8 cellular contexts compared by ENCODE assay signal in genomic region chr5:32276173-32276853, GRCh38. TPM values are rescaled to one million over a fixed set of nuclear protein-coding genes. Genes with fewer than 3 reads are reported as not detected.
DNase-seq lines count a peak whose midpoint lies in the region; ATAC-seq and FAIRE-seq lines count a peak whose summit lies in the region.

No MANE protein-coding gene starts in this region.

- DNase-seq in NCI-H510A treated with DMSO at 0.1 percent for 48 hours (lab: John Stamatoyannopoulos, UW) = peak; percentile 49
- DNase-seq in NCI-H510A (lab: John Stamatoyannopoulos, UW) = no peak
- peak; percentile 39 for DNase-seq in iPS DF 6.9 (ENCODE audit: low read depth, low spot score)
- DNase-seq in cerebellar nuclear complex (lab: John Stamatoyannopoulos, UW) = no peak
- no peak for DNase-seq in NCI-H1436 (lab: John Stamatoyannopoulos, UW)
- no peak for DNase-seq in HTR-8/SVneo (ENCODE audit: insufficient read length, low spot score)

- H3K27me3 ChIP-seq in iPS DF 6.9 (ENCODE audit: control insufficient read depth, insufficient read depth, low read length) = no peaks in the 10 kb centered on the region

- H3K27ac ChIP-seq in iPS DF 6.9 (ENCODE audit: low read length) = no peak overlapping the region

- H3K9me3 Mint-ChIP-seq in activated T-helper 17 cell treated with anti-CD3 and anti-CD28 coated beads, Interleukin-2, amount 50 U/mL, for 72 hours = no peaks in the 10 kb centered on the region

- WGBS in iPS DF 6.9 (ENCODE audit: insufficient coverage, insufficient read length) = no CpG with 5 or more reads among the region's 4 CpGs

- H3K4me1 ChIP-seq in iPS DF 6.9 (ENCODE audit: control insufficient read depth, insufficient read depth, low read length) = peaks cover 7% of the 10 kb centered on the region; the same call in 1 of the 2 replicates

- peak overlapping the region; percentile 15 for H3K4me3 Mint-ChIP-seq in activated T-helper 17 cell treated with anti-CD3 and anti-CD28 coated beads, Interleukin-2, amount 50 U/mL, for 72 hours

- H3K27me3 Mint-ChIP-seq in activated T-helper 17 cell treated with anti-CD3 and anti-CD28 coated beads, Interleukin-2, amount 50 U/mL, for 72 hours = no peaks in the 10 kb centered on the region

- no peak overlapping the region for H3K4me3 ChIP-seq in iPS DF 6.9 (ENCODE audit: low read length)

- no peaks in the 10 kb centered on the region for H3K9me3 ChIP-seq in iPS DF 6.9 (ENCODE audit: control insufficient read depth, insufficient read depth, low read length)

- H3K36me3 Mint-ChIP-seq in activated T-helper 17 cell treated with anti-CD3 and anti-CD28 coated beads, Interleukin-2, amount 50 U/mL, for 72 hours (ENCODE audit: low read depth) = peaks cover 54% of the 10 kb centered on the region

- FAIRE-seq in HTR-8/SVneo (lab: Jason Lieb, UNC) = no peak

- H3K36me3 ChIP-seq in iPS DF 6.9 (ENCODE audit: control insufficient read depth, insufficient read depth, low read length) = peaks cover 8% of the 10 kb centered on the region; the same call in 1 of the 2 replicates

- peak overlapping the region; percentile 74 for H3K27ac Mint-ChIP-seq in activated T-helper 17 cell treated with anti-CD3 and anti-CD28 coated beads, Interleukin-2, amount 50 U/mL, for 72 hours

- ATAC-seq in HG03565 (IDR thresholded peaks at IDR 0.05; ENCODE audit: unreplicated experiment) = peak; percentile 37
- no peak for ATAC-seq in activated T-helper 17 cell treated with anti-CD3 and anti-CD28 coated beads, Interleukin-2, amount 50 U/mL, for 72 hours (replicated peaks)

- peaks cover 31% of the 10 kb centered on the region for H3K4me1 Mint-ChIP-seq in activated T-helper 17 cell treated with anti-CD3 and anti-CD28 coated beads, Interleukin-2, amount 50 U/mL, for 72 hours

RNA-seq across cellular contexts. Expression of gene MTMR12, which starts 36.4 kb away (rescaled TPM):
- 10 to 100 TPM; 28.4 TPM for total RNA-seq in activated T-helper 17 cell treated with anti-CD3 and anti-CD28 coated beads, Interleukin-2, amount 50 U/mL, for 72 hours

Comparison
In these comparisons a context has a peak if more than half of its experiments do, and no peak if none do; other contexts are left out.
1. DNase-seq: peak in NCI-H510A treated with DMSO at 0.1 percent for 48 hours (single experiment) and iPS DF 6.9 (single experiment); none in NCI-H510A (single experiment), cerebellar nuclear complex (0 of 2), NCI-H1436 (single experiment) and HTR-8/SVneo (single experiment).